27 cellular contexts compared by ENCODE assay signal in the genomic region with DNA sequence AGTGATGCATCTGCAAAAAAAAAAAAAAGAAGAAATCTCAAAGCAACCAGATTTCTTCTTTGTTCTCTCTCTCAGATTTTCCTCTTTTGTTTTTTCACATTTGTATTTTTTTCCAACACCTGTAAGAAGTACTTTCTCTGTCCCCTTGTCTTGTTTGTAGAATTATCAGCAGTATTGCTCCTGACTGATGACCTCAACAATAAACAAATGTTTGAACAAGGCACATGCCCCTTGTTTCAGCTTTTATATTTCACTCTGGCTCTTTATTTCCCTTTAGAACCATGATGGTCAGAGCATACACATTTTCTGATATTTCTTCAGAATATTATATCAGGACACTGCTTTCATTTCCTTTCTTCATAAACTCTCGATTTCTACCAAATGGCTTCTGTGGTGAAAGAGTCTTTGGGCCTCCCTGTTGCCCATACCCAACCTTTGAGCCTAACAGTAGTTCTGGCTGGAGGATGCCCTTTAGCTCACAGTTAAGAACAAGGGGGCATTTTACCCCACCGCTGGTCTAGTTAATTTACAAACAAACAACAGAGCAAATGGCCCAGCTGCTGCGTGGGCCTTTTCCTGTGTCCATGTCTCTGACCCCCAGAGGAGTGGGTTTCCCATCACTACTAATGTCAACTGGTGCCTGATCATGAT.
"Had no signal": no experiment of that assay in that cellular context is flagged by ENCODE, and none has a peak within 500 bp of the region (broad histone marks: within the 10 kb centered on the region; RNA-seq: fewer than 3 reads in every experiment).

No MANE protein-coding gene starts in this region.

- ATAC-seq: activated naive CD4-positive, alpha-beta T cell treated with anti-CD3 and anti-CD28 coated beads, Interleukin-2, amount 50 U/mL, for 72 hours; activated T-cell treated with anti-CD3 and anti-CD28 coated beads, Interleukin-2, amount 50 U/mL, for 4 hours; Panc1; Right ventricle myocardium inferior; SK-N-SH treated with all-trans-retinoic acid at 6 μM for 48 hours; T-cell; T-helper 17 cell had no signal

- H3K27me3 Mint-ChIP-seq: activated CD4-positive, alpha-beta T cell treated with anti-CD3 and anti-CD28 coated beads, Interleukin-2, amount 10 ng/mL, durations not matched to agents 7 days and 5 days; brain had no signal

- H3K36me3 ChIP-seq: adrenal gland had no signal

- H3K4me1 Mint-ChIP-seq: activated CD4-positive, alpha-beta T cell treated with anti-CD3 and anti-CD28 coated beads, Interleukin-2, amount 10 ng/mL, durations not matched to agents 7 days and 5 days; brain; T-cell; T-helper 17 cell had no signal

- DNase-seq: activated CD4-positive, alpha-beta T cell treated with anti-CD3 and anti-CD28 coated beads, Interleukin-2, amount 10 ng/mL, durations not matched to agents 7 days and 5 days; activated CD4-positive, alpha-beta T cell treated with anti-CD3 and anti-CD28 coated beads, Interleukin-2, amount 50 U/mL, for 48 hours; activated CD8-positive, alpha-beta memory T cell treated with anti-CD3 and anti-CD28 coated beads, Interleukin-2, amount 50 U/mL, for 4 hours; activated gamma-delta T cell treated with Interleukin-2 at 50 U/mL for 16 hours; activated naive CD4-positive, alpha-beta T cell treated with anti-CD3 and anti-CD28 coated beads for 36 hours; activated T-cell treated with anti-CD3 and anti-CD28 coated beads for 4 hours; activated T-cell treated with anti-CD3 and anti-CD28 coated beads, Interleukin-2, amount 50 U/mL, for 4 hours; adrenal gland; caudate nucleus; cerebellar nuclear complex; Karpas-422; KBM-7; NCI-H1105; NCI-H1417 treated with DMSO at 0.1 percent for 48 hours; NCI-H1694; NCI-H1930; NCI-H2081 treated with DMSO at 0.1 percent for 48 hours; NCI-H524 treated with DMSO at 0.1 percent for 48 hours; SIG-M5; T-cell; T-helper 17 cell had no signal

- H3K9me3 Mint-ChIP-seq: activated CD4-positive, alpha-beta T cell treated with anti-CD3 and anti-CD28 coated beads, Interleukin-2, amount 10 ng/mL, durations not matched to agents 7 days and 5 days; activated naive CD4-positive, alpha-beta T cell treated with anti-CD3 and anti-CD28 coated beads for 36 hours; activated naive CD4-positive, alpha-beta T cell treated with anti-CD3 and anti-CD28 coated beads, Interleukin-2, amount 50 U/mL, for 72 hours; activated T-cell treated with anti-CD3 and anti-CD28 coated beads, Interleukin-2, amount 50 U/mL, for 4 hours; activated T-helper 1 cell treated with anti-CD3 and anti-CD28 coated beads, Interleukin-12 subunit alpha, Interleukin-12 subunit beta, Interleukin-2, Interleukin-4 antibody, amounts not matched to agents 30 ng/mL and 10 ng/mL and 1 ng/mL, durations not matched to agents 14 hours and 24 hours and 36 hours; brain; T-cell had no signal

- H3K9me3 ChIP-seq: adrenal gland had no signal

- H3K4me1 ChIP-seq: adrenal gland had no signal

- H3K36me3 Mint-ChIP-seq: activated naive CD4-positive, alpha-beta T cell treated with anti-CD3 and anti-CD28 coated beads, Interleukin-2, amount 50 U/mL, for 72 hours; brain; T-cell had no signal

- H3K27me3 ChIP-seq: adrenal gland had no signal

- H3K27ac Mint-ChIP-seq: activated CD4-positive, alpha-beta T cell treated with anti-CD3 and anti-CD28 coated beads, Interleukin-2, amount 10 ng/mL, durations not matched to agents 7 days and 5 days; activated naive CD4-positive, alpha-beta T cell treated with anti-CD3 and anti-CD28 coated beads for 36 hours; activated naive CD4-positive, alpha-beta T cell treated with anti-CD3 and anti-CD28 coated beads, Interleukin-2, amount 50 U/mL, for 72 hours; activated T-helper 1 cell treated with anti-CD3 and anti-CD28 coated beads, Interleukin-12 subunit alpha, Interleukin-12 subunit beta, Interleukin-2, Interleukin-4 antibody, amounts not matched to agents 30 ng/mL and 10 ng/mL and 1 ng/mL, durations not matched to agents 14 hours and 24 hours and 36 hours; brain; T-cell; T-helper 17 cell had no signal

- H3K27ac ChIP-seq: adrenal gland had no signal

- H3K4me3 Mint-ChIP-seq: activated CD4-positive, alpha-beta T cell treated with anti-CD3 and anti-CD28 coated beads, Interleukin-2, amount 10 ng/mL, durations not matched to agents 7 days and 5 days; activated naive CD4-positive, alpha-beta T cell treated with anti-CD3 and anti-CD28 coated beads for 36 hours; activated T-cell treated with anti-CD3 and anti-CD28 coated beads, Interleukin-2, amount 50 U/mL, for 4 hours; activated T-helper 1 cell treated with anti-CD3 and anti-CD28 coated beads, Interleukin-12 subunit alpha, Interleukin-12 subunit beta, Interleukin-2, Interleukin-4 antibody, amounts not matched to agents 30 ng/mL and 10 ng/mL and 1 ng/mL, durations not matched to agents 14 hours and 24 hours and 36 hours; brain; T-cell; T-helper 17 cell had no signal
